ENCODE assay signal across 18 cellular contexts in the genomic region with DNA sequence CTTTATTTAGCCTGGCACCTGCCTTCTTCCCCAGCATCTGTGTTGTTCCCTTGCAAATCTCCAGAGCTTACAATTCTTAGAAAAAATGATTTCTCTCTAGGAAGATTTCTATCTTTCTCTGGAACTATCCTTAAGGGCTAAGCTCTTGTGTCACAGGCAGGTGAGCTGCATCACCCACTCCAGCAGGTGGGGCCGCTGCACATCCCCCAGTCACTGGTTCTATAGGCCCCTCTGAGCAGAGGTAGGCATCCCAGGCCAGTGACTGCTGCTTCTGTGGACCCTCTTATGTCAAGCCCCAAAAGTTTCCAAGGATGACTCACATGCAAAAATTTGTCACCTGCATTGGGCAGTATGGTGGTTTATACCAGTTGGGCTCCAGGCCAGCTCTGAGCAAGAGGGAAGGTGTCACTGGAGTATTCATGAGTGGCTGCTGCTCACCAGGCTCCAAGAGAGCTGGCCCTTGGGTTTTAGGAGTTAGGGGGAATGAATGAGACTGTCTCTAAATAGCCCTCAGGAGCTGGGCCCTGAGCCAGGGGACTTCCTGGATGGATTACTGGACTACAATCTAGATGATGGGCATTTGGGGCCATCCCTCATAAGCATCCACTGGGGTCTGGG.
DNase-seq lines count a peak whose midpoint lies in the region; ATAC-seq, FAIRE-seq and TF ChIP-seq lines count a peak whose summit lies in the region.
"Had no signal": no experiment of that assay in that cellular context is flagged by ENCODE, and none has a peak within 500 bp of the region (broad histone marks: within the 10 kb centered on the region; RNA-seq: fewer than 3 reads in every experiment).

No MANE protein-coding gene starts in this region.

- CTCF ChIA-PET in HepG2 (lab: Yijun Ruan, JAX; ENCODE audit: low intra/inter-chr PET ratio, low total read pairs) = no interaction called here

- no peak for TF ChIP-seq POLR2A in HepG2 (IDR thresholded peaks at IDR 0.05; ENCODE audit: insufficient read depth in 1 of 2, low read depth in 2 of 2, low read length in 2 of 2)

- TF ChIP-seq EP300 in HepG2 (IDR thresholded peaks at IDR 0.05; ENCODE audit: low read depth in 2 of 2, low read length in 2 of 2) = no peak
- no peak for TF ChIP-seq EP300 in HepG2 (CRISPR knock-in tag; IDR thresholded peaks at IDR 0.05; ENCODE audit: borderline replicate concordance)

- no peaks in the 10 kb centered on the region for H3K79me2 ChIP-seq in HepG2 (ENCODE audit: insufficient read depth, low read length)

- no peak overlapping the region for H3K4me2 ChIP-seq in HepG2 (ENCODE audit: low read depth, low read length)

- WGBS in HepG2 (ENCODE audit: low lambda C conversion rate) = no CpG with 5 or more reads among the region's 1 CpG

- H4K20me1 ChIP-seq in HepG2 (ENCODE audit: insufficient read depth, low read length) = no peaks in the 10 kb centered on the region

- no peak overlapping the region for H3K4me3 ChIP-seq in HepG2 (replicated peaks in 1 of 3; ENCODE audit: insufficient read depth in 1 of 3, low read depth in 2 of 3, low read length in 3 of 3)
- H3K4me3 ChIP-seq: gastrocnemius medialis, transverse colon had no signal

- H2AFZ ChIP-seq in HepG2 (ENCODE audit: low read length) = no peak overlapping the region

- H3K27ac ChIP-seq in HepG2 (ENCODE audit: extremely low read length, insufficient read depth, low read length) = no peak overlapping the region
- H3K27ac ChIP-seq: transverse colon had no signal

- POLR2A ChIA-PET in HepG2 (lab: Yijun Ruan, JAX) = no interaction called here

- H3K9ac ChIP-seq in HepG2 (ENCODE audit: insufficient read depth, low read depth, low read length) = no peak overlapping the region

- no peaks in the 10 kb centered on the region for H3K36me3 ChIP-seq in HepG2 (replicated peaks in 1 of 2; ENCODE audit: control insufficient read depth in 1 of 2, insufficient read depth in 2 of 2, low read length in 2 of 2)
- H3K36me3 ChIP-seq: gastrocnemius medialis, transverse colon had no signal

- intact Hi-C loops in HepG2 (cut with micrococcal nuclease; ENCODE audit: unreplicated experiment) (no loop called here), posterior cingulate gyrus (cut with DNase I) (no loop called here)

- BruUV-seq in HepG2 (replicated peaks; lab: Mats Ljungman, UMichigan) = no TSS peak

- in situ Hi-C loops in HepG2 (cut with HindIII; ENCODE audit: extremely low pct_ligation_motif_present, low pct_unique_long_range_greater_than_20kb) = no loop called here

- no peaks in the 10 kb centered on the region for H3K9me3 ChIP-seq in HepG2 (ENCODE audit: low read length)
- H3K9me3 ChIP-seq: gastrocnemius medialis, transverse colon had no signal

- no peak for TF ChIP-seq CTCF in HepG2 (CRISPR knock-in tag; IDR thresholded peaks at IDR 0.05)

- no peak for FAIRE-seq in HepG2 (lab: Jason Lieb, UNC)
- FAIRE-seq: A204.1, endometrium, GM19239, HTR-8/SVneo had no signal

- ATAC-seq in HepG2 = no peak
- ATAC-seq: SK-N-SH treated with all-trans-retinoic acid at 6 μM for 48 hours had no signal

- DNase-seq in DMS79 treated with DMSO at 0.1 percent for 48 hours (lab: John Stamatoyannopoulos, UW) = peak; percentile 33
- DNase-seq in DMS79 (lab: John Stamatoyannopoulos, UW) = no peak
- peak; percentile 25 for DNase-seq in ELR (ENCODE audit: low read depth)
- peak; percentile 0 for DNase-seq in T1000 (lab: John Stamatoyannopoulos, UW)
- DNase-seq in HepG2 (ENCODE audit: low spot score) = no peak
- DNase-seq in NCI-H510A treated with DMSO at 0.1 percent for 48 hours (lab: John Stamatoyannopoulos, UW) = no peak
- no peak for DNase-seq in posterior cingulate gyrus
- DNase-seq in T-helper 1 cell = no peak
- DNase-seq: activated T-cell treated with anti-CD3 and anti-CD28 coated beads for 4 hours; caudate nucleus; CD4-positive, CD25-positive, alpha-beta regulatory T cell; gastrocnemius medialis; transverse colon had no signal

- H3K4me1 ChIP-seq in HepG2 (ENCODE audit: insufficient read depth, low read length) = no peaks in the 10 kb centered on the region
- H3K4me1 ChIP-seq: transverse colon had no signal

- H3K27me3 ChIP-seq in HepG2 (ENCODE audit: control insufficient read depth in 1 of 2, insufficient read depth in 2 of 2, low read length in 2 of 2) = no peaks in the 10 kb centered on the region
- H3K27me3 ChIP-seq: gastrocnemius medialis, transverse colon had no signal

- TF ChIP-seq RAD21 in HepG2 (CRISPR knock-in tag; IDR thresholded peaks at IDR 0.05) = no peak

TF ChIP-seq in HepG2, 621 proteins besides CTCF, POLR2A, EP300 and RAD21:
- no peak for TF ChIP-seq NR2F6 (IDR thresholded peaks at IDR 0.05)
- TF ChIP-seq NR2F6 (CRISPR knock-in tag; IDR thresholded peaks at IDR 0.05) = no peak
- peak; percentile 17; the same call in 1 of the 2 replicates for TF ChIP-seq STAG1 (CRISPR knock-in tag; IDR thresholded peaks at IDR 0.05)

Comparison
In these comparisons a context has a peak if more than half of its experiments do, and no peak if none do; other contexts are left out.
1. DNase-seq: peak in DMS79 treated with DMSO at 0.1 percent for 48 hours (single experiment), ELR (single experiment) and T1000 (single experiment); none in DMS79 (single experiment), HepG2 (single experiment), NCI-H510A treated with DMSO at 0.1 percent for 48 hours (single experiment), posterior cingulate gyrus (0 of 10) and T-helper 1 cell (0 of 5).